Comparison of ENCODE assay signal across 19 cellular contexts in the genomic region with DNA sequence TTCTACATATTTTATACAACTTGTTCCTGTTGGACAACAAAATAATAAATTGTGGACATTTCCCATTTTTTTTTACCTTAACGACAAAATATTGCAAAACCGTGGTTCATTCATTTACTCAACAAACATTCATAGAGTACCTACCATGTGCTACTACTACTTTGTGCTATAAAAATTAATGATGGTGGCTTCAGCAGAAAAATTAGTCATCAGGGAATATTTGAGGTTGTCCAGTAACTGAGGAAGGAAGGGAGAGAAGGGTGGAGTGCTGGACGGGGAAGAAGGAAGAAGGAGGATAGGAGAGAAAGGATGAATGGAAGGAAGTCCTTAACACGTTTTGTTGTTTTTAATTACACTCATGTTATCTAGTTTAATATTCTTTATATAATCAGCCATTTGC.
"Had no signal": no experiment of that assay in that cellular context is flagged by ENCODE, and none has a peak within 500 bp of the region (broad histone marks: within the 10 kb centered on the region; RNA-seq: fewer than 3 reads in every experiment).

No MANE protein-coding gene starts in this region.

- ATAC-seq: activated CD4-positive, alpha-beta T cell treated with anti-CD3 and anti-CD28 coated beads for 36 hours; effector memory CD8-positive, alpha-beta T cell; left lobe of liver; mucosa of descending colon; pancreas had no signal

- H3K27ac ChIP-seq: pancreas, suprapubic skin, transverse colon, vagina had no signal

- H3K27me3 ChIP-seq: pancreas, suprapubic skin, transverse colon, vagina had no signal

- H3K4me3 ChIP-seq: mucosa of descending colon, pancreas, suprapubic skin, transverse colon, vagina had no signal

- H3K9me3 ChIP-seq: mucosa of descending colon, pancreas, suprapubic skin, transverse colon, vagina had no signal

- H3K36me3 ChIP-seq: pancreas, transverse colon, vagina had no signal

- DNase-seq: activated CD4-positive, alpha-beta memory T cell treated with anti-CD3 and anti-CD28 coated beads for 36 hours; activated CD4-positive, alpha-beta T cell treated with anti-CD3 and anti-CD28 coated beads for 36 hours; activated gamma-delta T cell treated with Interleukin-2 at 50 U/mL for 16 hours; activated T-cell treated with anti-CD3 and anti-CD28 coated beads for 4 hours; amniotic stem cell; dermis blood vessel endothelial cell; effector memory CD8-positive, alpha-beta T cell; foreskin melanocyte; glutamatergic neuron; mesenchymal stem cell; mucosa of descending colon; naive B cell; pancreas; retina; stimulated activated CD4-positive, alpha-beta T cell treated with anti-CD3 and anti-CD28 coated beads, Interleukin-2, amount 100 ng/mL, for 24 hours; transverse colon had no signal
